Comparison of ENCODE assay signal across 1 cellular context in genomic region chr4:17859793-17860406, GRCh38.
TF ChIP-seq lines count a peak whose summit lies in the region.

No MANE protein-coding gene starts in this region.

TF ChIP-seq in HepG2, 621 proteins besides CTCF, POLR2A, EP300 and RAD21 (continued from another document):
- no peak for TF ChIP-seq MATR3 (CRISPR knock-in tag; IDR thresholded peaks at IDR 0.05)
- peak; percentile 59 for TF ChIP-seq FOXA3 (CRISPR knock-in tag; IDR thresholded peaks at IDR 0.05)
- TF ChIP-seq ZFP41 (CRISPR knock-in tag; IDR thresholded peaks at IDR 0.05; ENCODE audit: borderline replicate concordance), result no peak
- TF ChIP-seq ZEB1 (IDR thresholded peaks at IDR 0.05; ENCODE audit: insufficient replicate concordance, low read depth), result no peak
- 0 out of 4 replicates have a peak, but pooled peaks of 1 of the 2 experiments have one; percentile 30 for TF ChIP-seq KLF16 (CRISPR knock-in tag; IDR thresholded peaks at IDR 0.05)
- no peak for TF ChIP-seq RCOR2 (CRISPR knock-in tag; IDR thresholded peaks at IDR 0.05)
- TF ChIP-seq TBX3 (IDR thresholded peaks at IDR 0.05; ENCODE audit: borderline replicate concordance), result 0 out of 2 replicates have a peak, but pooled peaks have one; percentile 17
- TF ChIP-seq RXRB (CRISPR knock-in tag; IDR thresholded peaks at IDR 0.05; ENCODE audit: borderline replicate concordance), result no peak
- TF ChIP-seq TCF7 (IDR thresholded peaks at IDR 0.05; ENCODE audit: low read depth), result peak; percentile 36; the same call in 1 of the 2 replicates
- TF ChIP-seq, protein P1, sequence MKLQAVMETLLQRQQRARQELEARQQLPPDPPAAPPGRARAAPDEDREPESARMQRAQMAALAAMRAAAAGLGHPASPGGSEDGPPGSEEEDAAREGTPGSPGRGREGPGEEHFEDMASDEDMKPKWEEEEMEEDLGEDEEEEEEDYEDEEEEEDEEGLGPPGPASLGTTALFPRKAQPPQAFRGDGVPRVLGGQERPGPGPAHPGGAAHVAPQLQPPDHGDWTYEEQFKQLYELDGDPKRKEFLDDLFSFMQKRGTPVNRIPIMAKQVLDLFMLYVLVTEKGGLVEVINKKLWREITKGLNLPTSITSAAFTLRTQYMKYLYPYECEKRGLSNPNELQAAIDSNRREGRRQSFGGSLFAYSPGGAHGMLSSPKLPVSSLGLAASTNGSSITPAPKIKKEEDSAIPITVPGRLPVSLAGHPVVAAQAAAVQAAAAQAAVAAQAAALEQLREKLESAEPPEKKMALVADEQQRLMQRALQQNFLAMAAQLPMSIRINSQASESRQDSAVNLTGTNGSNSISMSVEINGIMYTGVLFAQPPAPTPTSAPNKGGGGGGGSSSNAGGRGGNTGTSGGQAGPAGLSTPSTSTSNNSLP (IDR thresholded peaks at IDR 0.05; ENCODE audit: low read depth, low read length), result peak; percentile 55; the same call in 1 of the 2 replicates
- TF ChIP-seq ZNF207 (IDR thresholded peaks at IDR 0.05; ENCODE audit: borderline replicate concordance), result no peak
- no peak for TF ChIP-seq HNRNPUL1 (IDR thresholded peaks at IDR 0.05; ENCODE audit: low read depth, low read length)
- 0 out of 2 replicates have a peak, but pooled peaks have one; percentile 31 for TF ChIP-seq NCOA2 (CRISPR knock-in tag; IDR thresholded peaks at IDR 0.05)
- peak; percentile 84 for TF ChIP-seq ZNF430 (CRISPR knock-in tag; IDR thresholded peaks at IDR 0.05)
- TF ChIP-seq ZNF644 (CRISPR knock-in tag; IDR thresholded peaks at IDR 0.05; ENCODE audit: low read depth), result 0 out of 2 replicates have a peak, but pooled peaks have one; percentile 21
- TF ChIP-seq, protein P2, sequence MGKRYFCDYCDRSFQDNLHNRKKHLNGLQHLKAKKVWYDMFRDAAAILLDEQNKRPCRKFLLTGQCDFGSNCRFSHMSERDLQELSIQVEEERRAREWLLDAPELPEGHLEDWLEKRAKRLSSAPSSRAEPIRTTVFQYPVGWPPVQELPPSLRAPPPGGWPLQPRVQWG (CRISPR knock-in tag; IDR thresholded peaks at IDR 0.05; ENCODE audit: borderline replicate concordance, low read depth), result no peak
- no peak for TF ChIP-seq CREB1 (IDR thresholded peaks at IDR 0.05)
- TF ChIP-seq CREB1 (CRISPR knock-in tag; IDR thresholded peaks at IDR 0.05), result peak; percentile 31; the same call in 1 of the 2 replicates
- no peak for TF ChIP-seq SOX6 (IDR thresholded peaks at IDR 0.05)
- peak; percentile 30; the same call in 1 of the 2 replicates for TF ChIP-seq SOX6 (CRISPR knock-in tag; IDR thresholded peaks at IDR 0.05)
- TF ChIP-seq, protein P3, sequence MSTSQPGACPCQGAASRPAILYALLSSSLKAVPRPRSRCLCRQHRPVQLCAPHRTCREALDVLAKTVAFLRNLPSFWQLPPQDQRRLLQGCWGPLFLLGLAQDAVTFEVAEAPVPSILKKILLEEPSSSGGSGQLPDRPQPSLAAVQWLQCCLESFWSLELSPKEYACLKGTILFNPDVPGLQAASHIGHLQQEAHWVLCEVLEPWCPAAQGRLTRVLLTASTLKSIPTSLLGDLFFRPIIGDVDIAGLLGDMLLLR (CRISPR knock-in tag; IDR thresholded peaks at IDR 0.05), result no peak
- TF ChIP-seq ZMAT3 (CRISPR knock-in tag; conservative IDR thresholded peaks at IDR 0.05), result no peak
- TF ChIP-seq TP53 (CRISPR knock-in tag; conservative IDR thresholded peaks at IDR 0.05), result no peak
- TF ChIP-seq ZBTB37 (CRISPR knock-in tag; IDR thresholded peaks at IDR 0.05), result peak; percentile 30; the same call in 1 of the 2 replicates
